8 cellular contexts compared by ENCODE assay signal in genomic region chr2:101518470-101519172, GRCh38. TPM values are rescaled to one million over a fixed set of nuclear protein-coding genes. Genes with fewer than 3 reads are reported as not detected.
A peak's percentile ranks its signal among the peaks of the same experiment; 100 is the strongest.
DNase-seq lines count a peak whose midpoint lies in the region; ATAC-seq, FAIRE-seq and TF ChIP-seq lines count a peak whose summit lies in the region.

No MANE protein-coding gene starts in this region.

- peaks cover 5% of the 10 kb centered on the region for H3K36me3 Mint-ChIP-seq in Calu3 (ENCODE audit: insufficient read depth, unreplicated experiment)
- peaks cover 3% of the 10 kb centered on the region for H3K36me3 Mint-ChIP-seq in activated CD4-positive, alpha-beta memory T cell treated with anti-CD3 and anti-CD28 coated beads for 36 hours

- CTCF ChIA-PET in Calu3 (lab: Charles Lee) = interaction anchor here (0.5 to 2.1 kb wide), 5 partner anchors 27 to 312 kb away, joined by 3 to 12 read pairs (median 3); no protein-coding TSS in a partner anchor
- CTCF ChIA-PET in activated CD4-positive, alpha-beta memory T cell treated with anti-CD3 and anti-CD28 coated beads for 36 hours (lab: Charles Lee) = no interaction called here

- peak; percentile 69 for DNase-seq in Calu3
- DNase-seq in astrocyte of the spinal cord (ENCODE audit: low read depth, low spot score) = peak; percentile 61
- DNase-seq in keratinocyte (ENCODE audit: low read depth, low spot score) = no peak
- DNase-seq in tibial nerve (ENCODE audit: low spot score in 2 of 2) = no peak
- no peak for DNase-seq in activated CD4-positive, alpha-beta memory T cell treated with anti-CD3 and anti-CD28 coated beads for 36 hours
- DNase-seq in activated CD4-positive, alpha-beta T cell treated with anti-CD3 and anti-CD28 coated beads, Interleukin-2, amount 50 U/mL, for 1 hour = no peak

- H3K27me3 ChIP-seq in Loucy (ENCODE audit: insufficient read depth, low read length, poor library complexity, severe bottlenecking) (no peaks in the 10 kb centered on the region), keratinocyte (ENCODE audit: control insufficient read depth, extremely low read depth, insufficient read depth, low read length) (no peaks in the 10 kb centered on the region), tibial nerve (no peaks in the 10 kb centered on the region)

- no peaks in the 10 kb centered on the region for H3K9me2 ChIP-seq in Loucy (replicated peaks; ENCODE audit: low read depth, low read length)

- H3K9me3 Mint-ChIP-seq in Calu3 (ENCODE audit: low read depth, unreplicated experiment) = peaks cover 7% of the 10 kb centered on the region
- H3K9me3 Mint-ChIP-seq in activated CD4-positive, alpha-beta memory T cell treated with anti-CD3 and anti-CD28 coated beads for 36 hours = peaks cover 13% of the 10 kb centered on the region

- H3K9me3 ChIP-seq in Loucy (ENCODE audit: insufficient read depth, low read depth, low read length) = no peaks in the 10 kb centered on the region
- peaks cover 8% of the 10 kb centered on the region for H3K9me3 ChIP-seq in keratinocyte (ENCODE audit: control insufficient read depth, low read depth, low read length)
- peaks cover 0 to 2% (median 0%) of the 10 kb centered on the region in 4 donors for H3K9me3 ChIP-seq in tibial nerve

- H3K4me1 ChIP-seq in Loucy (ENCODE audit: insufficient read depth, low read length, poor library complexity, severe bottlenecking) = peaks cover 39% of the 10 kb centered on the region
- peaks cover 55% of the 10 kb centered on the region for H3K4me1 ChIP-seq in keratinocyte (ENCODE audit: control insufficient read depth, extremely low read depth, insufficient read depth, low read length)
- peaks cover 0 to 30% (median 6%) of the 10 kb centered on the region in 4 donors for H3K4me1 ChIP-seq in tibial nerve

- intact Hi-C loops in Calu3 (cut with micrococcal nuclease; ENCODE audit: unreplicated experiment) = loop anchor here (1.0 to 5.0 kb wide), 6 partner anchors 112 to 312 kb away; partner anchors contain the start of gene MAP4K4
- intact Hi-C loops in activated CD4-positive, alpha-beta memory T cell treated with anti-CD3 and anti-CD28 coated beads for 36 hours (cut with micrococcal nuclease) = loop anchor here (10.0 kb wide), 2 partner anchors 94 to 136 kb away; no protein-coding TSS in a partner anchor

- POLR2A ChIA-PET in activated CD4-positive, alpha-beta memory T cell treated with anti-CD3 and anti-CD28 coated beads for 36 hours (lab: Charles Lee) = no interaction called here

- ATAC-seq in GM18520 (IDR thresholded peaks at IDR 0.05; ENCODE audit: unreplicated experiment) = no peak

- FAIRE-seq in keratinocyte (lab: Jason Lieb, UNC) = no peak

- peak overlapping the region; percentile 35 for H3K4me3 Mint-ChIP-seq in Calu3 (ENCODE audit: low read depth, unreplicated experiment)
- H3K4me3 Mint-ChIP-seq in activated CD4-positive, alpha-beta memory T cell treated with anti-CD3 and anti-CD28 coated beads for 36 hours = no peak overlapping the region

- no peaks in the 10 kb centered on the region for H3K9me1 ChIP-seq in keratinocyte (ENCODE audit: control insufficient read depth, extremely low read depth, insufficient read depth, low read length)

- H3K79me2 ChIP-seq in Loucy (ENCODE audit: insufficient read depth, low read length) (no peaks in the 10 kb centered on the region), keratinocyte (ENCODE audit: control insufficient read depth, insufficient read depth, low read length) (no peaks in the 10 kb centered on the region)

- TF ChIP-seq CTCF in Calu3 (IDR thresholded peaks at IDR 0.05; ENCODE audit: unreplicated experiment) (peak; percentile 29), Loucy (conservative IDR thresholded peaks at IDR 0.05; ENCODE audit: low read length) (peak; percentile 34; the same call in 1 of the 2 replicates), astrocyte of the spinal cord (IDR thresholded peaks at IDR 0.05; ENCODE audit: low read depth, low read length) (peak; percentile 58), keratinocyte (optimal IDR thresholded peaks at IDR 0.05 in 1 of 3, IDR thresholded peaks at IDR 0.05 in 1 of 3, conservative IDR thresholded peaks at IDR 0.05 in 1 of 3; ENCODE audit: extremely low read depth in 1 of 3, insufficient read depth in 2 of 3, low read length in 3 of 3) (peak; percentile 23 to 86 (median 42)), tibial nerve (IDR thresholded peaks at IDR 0.05) (peak; percentile 10 to 44 (median 31))

- H4K20me1 ChIP-seq in Loucy (ENCODE audit: insufficient read depth, low read length, poor library complexity, severe bottlenecking) (no peaks in the 10 kb centered on the region), keratinocyte (ENCODE audit: control insufficient read depth, extremely low read depth, insufficient read depth, low read length) (no peaks in the 10 kb centered on the region)

- H3K27me3 Mint-ChIP-seq in Calu3 (ENCODE audit: unreplicated experiment) = no peaks in the 10 kb centered on the region
- no peaks in the 10 kb centered on the region for H3K27me3 Mint-ChIP-seq in activated CD4-positive, alpha-beta memory T cell treated with anti-CD3 and anti-CD28 coated beads for 36 hours

- H3K4me2 ChIP-seq in Loucy (ENCODE audit: low read depth, low read length, poor library complexity, severe bottlenecking) (no peak overlapping the region), keratinocyte (ENCODE audit: control insufficient read depth, extremely low read depth, insufficient read depth, low read depth, low read length) (peak overlapping the region; percentile 68)

- no peak for TF ChIP-seq EP300 in tibial nerve (IDR thresholded peaks at IDR 0.05)

- peak overlapping the region; percentile 89 for H3K27ac Mint-ChIP-seq in Calu3 (ENCODE audit: unreplicated experiment)
- H3K27ac Mint-ChIP-seq in activated CD4-positive, alpha-beta memory T cell treated with anti-CD3 and anti-CD28 coated beads for 36 hours = no peak overlapping the region

- in situ Hi-C loops in astrocyte of the spinal cord (cut with HindIII; ENCODE audit: low sequenced_read_pairs) = no loop called here

- H3K4me1 Mint-ChIP-seq in Calu3 (ENCODE audit: low read depth, unreplicated experiment) = peaks cover 53% of the 10 kb centered on the region
- H3K4me1 Mint-ChIP-seq in activated CD4-positive, alpha-beta memory T cell treated with anti-CD3 and anti-CD28 coated beads for 36 hours (ENCODE audit: low read depth) = peaks cover 28% of the 10 kb centered on the region

- H3K4me3 ChIP-seq in Loucy (ENCODE audit: low read length, poor library complexity, severe bottlenecking) (no peak overlapping the region), astrocyte of the spinal cord (ENCODE audit: low read depth, low read length) (no peak overlapping the region), keratinocyte (ENCODE audit: control insufficient read depth in 2 of 3, extremely low read depth in 1 of 3, insufficient read depth in 2 of 3, low read depth in 1 of 3, low read length in 3 of 3) (no peak overlapping the region), tibial nerve (no peak overlapping the region)

- H3K9ac ChIP-seq in Loucy (ENCODE audit: low read depth, low read length, poor library complexity, severe bottlenecking) = no peak overlapping the region
- peak overlapping the region; percentile 51 for H3K9ac ChIP-seq in keratinocyte (ENCODE audit: control insufficient read depth, extremely low read depth, insufficient read depth, low read length)

- peak overlapping the region; percentile 68 for H3K27ac ChIP-seq in keratinocyte (ENCODE audit: control insufficient read depth, insufficient read depth, low read length)
- H3K27ac ChIP-seq in tibial nerve = no peak overlapping the region

- 46 to 53% methylated on average over 17 of the region's 17 CpGs for WGBS in tibial nerve, 2 donors

- TF ChIP-seq POLR2A in tibial nerve (IDR thresholded peaks at IDR 0.05) = no peak

- H2AFZ ChIP-seq in Loucy (ENCODE audit: low read length) (no peak overlapping the region), keratinocyte (ENCODE audit: control insufficient read depth, low read length) (peak overlapping the region; percentile 78)

- no peaks in the 10 kb centered on the region for H3F3A ChIP-seq in Loucy (ENCODE audit: low read depth)

- TSS peak; percentile 79 for BruUV-seq in Calu3 (replicated peaks; lab: Mats Ljungman, UMichigan)

- H3K36me3 ChIP-seq in Loucy (ENCODE audit: insufficient read depth, low read length) (no peaks in the 10 kb centered on the region), keratinocyte (ENCODE audit: control insufficient read depth in 2 of 2, extremely low read depth in 1 of 2, insufficient read depth in 2 of 2, low read length in 2 of 2) (no peaks in the 10 kb centered on the region), tibial nerve (no peaks in the 10 kb centered on the region)

- dilution Hi-C loops in keratinocyte (cut with MboI; ENCODE audit: extremely low pct_ligation_motif_present, low sequenced_read_pairs) = no loop called here

RNA-seq across cellular contexts. Expression of gene RFX8, which starts 43.7 kb away (rescaled TPM):
- total RNA-seq in Calu3 (2022) (not detected in 2 replicates), tibial nerve (1 to 10 TPM; 1.4 to 6.9 (median 3.9) TPM)
- 0.05 TPM in 1 of 3 replicates, not detected in the others for polyA plus RNA-seq in keratinocyte
- polyA plus RNA-seq in keratinocyte (2011; ENCODE audit: low read depth) = not detected
- not detected in 2 replicates for polyA plus RNA-seq in keratinocyte (2011; cell fraction: cytosol; rRNA removed)
- polyA plus RNA-seq in keratinocyte (2011; cell fraction: nucleus; rRNA removed) = not detected in 2 replicates
- polyA plus RNA-seq in keratinocyte (2012; ENCODE audit: low replicate concordance) = not detected in 2 replicates
- polyA minus RNA-seq in keratinocyte = not detected in 3 replicates
- not detected for polyA minus RNA-seq in keratinocyte (2011; cell fraction: cytosol; rRNA and poly(A)+ RNA removed)
- not detected in 2 replicates for polyA minus RNA-seq in keratinocyte (2011; cell fraction: nucleus; rRNA and poly(A)+ RNA removed)
- 1 to 10 TPM in 1 of 2 experiments, under 1 TPM in 1; 0.90 to 1.0 TPM for total RNA-seq in activated CD4-positive, alpha-beta memory T cell treated with anti-CD3 and anti-CD28 coated beads for 36 hours

Comparison
In these comparisons a context has a peak if more than half of its experiments do, and no peak if none do; other contexts are left out.
1. DNase-seq: peak in Calu3 (single experiment) and astrocyte of the spinal cord (single experiment); none in keratinocyte (single experiment), tibial nerve (0 of 2), activated CD4-positive, alpha-beta memory T cell treated with anti-CD3 and anti-CD28 coated beads for 36 hours (single experiment) and activated CD4-positive, alpha-beta T cell treated with anti-CD3 and anti-CD28 coated beads, Interleukin-2, amount 50 U/mL, for 1 hour (single experiment).
2. Peak in every context shown above with its lines, with median percentiles within 50 percentile points of each other: CTCF ChIP-seq.